In genomic region chr1:109659145-109659544, GRCh38 we compare ENCODE assay signal across 1 cellular context.
TF ChIP-seq lines count a peak whose summit lies in the region.

No MANE protein-coding gene starts in this region.

TF ChIP-seq in HepG2, 621 proteins besides CTCF, POLR2A, EP300 and RAD21:
- TF ChIP-seq RBFOX2 (IDR thresholded peaks at IDR 0.05; ENCODE audit: low read depth, low read length): no peak
